ENCODE assay signal across 24 cellular contexts in the genomic region with DNA sequence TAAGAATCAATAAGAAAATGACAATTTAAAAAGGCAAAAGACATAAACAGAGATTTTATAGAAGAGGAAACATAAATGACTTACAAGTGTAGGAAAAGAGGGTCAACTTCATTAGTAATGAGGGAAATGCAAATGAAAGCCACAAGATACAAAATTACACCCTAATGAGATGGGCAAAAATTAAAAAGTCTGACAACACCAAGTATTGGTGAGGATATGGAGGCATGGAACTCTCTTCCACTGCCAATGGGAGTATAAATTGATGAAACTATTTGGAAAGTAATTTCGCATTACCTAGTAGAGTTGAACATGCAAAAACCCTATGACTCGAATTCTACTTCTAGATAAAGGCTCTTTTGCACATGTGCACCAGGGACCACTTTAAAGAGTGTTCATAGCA.
"Had no signal": no experiment of that assay in that cellular context is flagged by ENCODE, and none has a peak within 500 bp of the region (broad histone marks: within the 10 kb centered on the region; RNA-seq: fewer than 3 reads in every experiment).

No MANE protein-coding gene starts in this region.

- H3K4me1 ChIP-seq: stomach, testis, thyroid gland, tibial nerve, transverse colon, upper lobe of left lung, upper lobe of right lung, uterus, vagina had no signal

- H3K9me3 ChIP-seq: suprapubic skin, testis, thoracic aorta, thyroid gland, tibial artery, tibial nerve, upper lobe of left lung, upper lobe of right lung, uterus, vagina had no signal

- H3K4me3 ChIP-seq: stomach, suprapubic skin, testis, thoracic aorta, thyroid gland, tibial artery, tibial nerve, transverse colon, upper lobe of left lung, upper lobe of right lung, uterus, vagina had no signal

- H3K36me3 ChIP-seq: stomach, suprapubic skin, thoracic aorta, thyroid gland, tibial artery, tibial nerve, transverse colon, upper lobe of left lung, upper lobe of right lung, uterus, vagina had no signal

- H3K27me3 ChIP-seq: stomach, testis, thyroid gland, tibial artery, tibial nerve, transverse colon, upper lobe of left lung, upper lobe of right lung, uterus, vagina had no signal

- DNase-seq: stimulated activated CD4-positive, alpha-beta T cell treated with anti-CD3 and anti-CD28 coated beads, Interleukin-2, amount 100 ng/mL, for 48 hours; stimulated activated CD4-positive, alpha-beta T cell treated with anti-CD3 and anti-CD28 coated beads, Interleukin-4, amount 100 ng/mL, for 1 hour; stimulated activated CD4-positive, alpha-beta T cell treated with anti-CD3 and anti-CD28 coated beads, Interleukin-4, amount 100 ng/mL, for 24 hours; stimulated activated CD4-positive, alpha-beta T cell treated with anti-CD3 and anti-CD28 coated beads, Interleukin-4, amount 100 ng/mL, for 4 hours; stimulated activated CD8-positive, alpha-beta memory T cell treated with anti-CD3 and anti-CD28 coated beads, Interleukin-4, amount 100 ng/mL, for 48 hours; stimulated activated naive B cell treated with anti-CD40 and anti-IgM and Interleukin-4, amounts not matched to agents 10 μg/mL and 1 μg/mL and 100 μg/mL, for 72 hours; stimulated activated naive CD4-positive, alpha-beta T cell; stimulated activated naive CD4-positive, alpha-beta T cell treated with Interleukin-2 at 50 U/mL for 16 hours; stimulated activated naive CD8-positive, alpha-beta T cell treated with anti-CD3 and anti-CD28 coated beads, Interleukin-15, amount 100 ng/mL, for 72 hours; stimulated activated naive CD8-positive, alpha-beta T cell treated with anti-CD3 and anti-CD28 coated beads, Interleukin-15, Interleukin-2, amounts not matched to agents 100 U/mL and 50 U/mL, for 24 hours; stomach; substantia nigra; testis; thyroid gland; tibial artery; transverse colon; trophoblast cell; upper lobe of left lung; upper lobe of right lung; uterus had no signal

- H3K27ac ChIP-seq: stomach, suprapubic skin, testis, thoracic aorta, thyroid gland, tibial artery, tibial nerve, transverse colon, upper lobe of left lung, upper lobe of right lung, uterus, vagina had no signal
